1 cellular context compared by ENCODE assay signal in the genomic region with DNA sequence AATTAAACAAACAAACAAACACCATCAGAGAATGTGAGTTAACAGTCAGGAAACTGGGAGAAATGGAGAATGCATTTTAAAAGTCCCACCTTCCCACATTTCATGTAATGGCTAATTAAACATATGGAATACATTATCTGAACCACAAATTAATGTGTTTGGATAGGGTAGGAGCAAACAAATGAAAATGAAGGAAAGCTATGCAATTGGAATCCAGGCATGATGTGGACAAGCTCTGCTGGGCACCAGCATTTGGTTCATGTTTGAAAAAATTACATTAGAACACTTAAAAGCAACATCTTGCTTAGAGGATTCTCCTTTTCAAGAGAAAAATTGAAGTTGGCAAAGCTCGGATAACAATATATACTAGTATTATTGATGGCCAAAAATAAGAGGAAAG.
TF ChIP-seq lines count a peak whose summit lies in the region.

No MANE protein-coding gene starts in this region.

TF ChIP-seq in SK-N-SH, 30 proteins besides CTCF, POLR2A, EP300 and RAD21 (continued from another document):
- TF ChIP-seq NFIC (IDR thresholded peaks at IDR 0.05; ENCODE audit: borderline replicate concordance) (no peak), TCF12 (IDR thresholded peaks at IDR 0.05) (peak; percentile 35; the same call in 1 of the 2 replicates)
TF ChIP-seq in SK-N-SH: peak in this region for 1.
